In the genomic region with DNA sequence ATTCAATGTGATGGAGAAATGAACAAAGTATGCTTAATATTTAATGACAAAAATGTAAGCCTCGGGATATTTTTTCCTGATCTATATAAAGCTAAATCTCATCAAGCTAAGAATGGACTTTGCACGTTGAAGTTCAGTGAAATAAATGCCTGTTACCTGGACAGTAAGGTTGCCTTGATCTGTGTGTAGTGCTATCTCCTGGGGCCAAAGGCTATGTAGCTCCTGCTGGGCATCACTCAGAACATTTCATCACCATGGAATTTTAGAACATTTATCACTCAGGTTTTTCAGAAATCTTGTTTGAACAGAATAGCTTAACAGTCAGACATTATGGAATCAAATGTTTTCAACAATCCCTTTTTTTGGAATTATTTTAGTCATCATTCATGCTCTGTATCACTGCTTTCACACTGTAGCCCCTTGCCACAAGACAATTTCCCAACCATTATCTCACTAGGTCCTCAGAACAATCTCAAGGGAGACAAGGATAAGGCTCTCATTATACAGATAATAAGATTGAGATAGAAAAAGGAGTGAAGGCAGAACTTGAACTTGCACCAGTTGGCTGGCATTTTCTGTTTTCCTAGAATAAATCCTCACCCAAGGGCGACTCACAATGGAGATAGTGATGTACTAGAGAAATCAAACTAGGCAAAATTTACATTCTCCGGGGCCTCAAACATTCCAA, we compare ENCODE assay signal across 29 cellular contexts. TPM values are rescaled to one million over a fixed set of nuclear protein-coding genes. Genes with fewer than 3 reads are reported as not detected.
A peak's percentile ranks its signal among the peaks of the same experiment; 100 is the strongest.
DNase-seq lines count a peak whose midpoint lies in the region; ATAC-seq and TF ChIP-seq lines count a peak whose summit lies in the region.
"Had no signal": no experiment of that assay in that cellular context is flagged by ENCODE, and none has a peak within 500 bp of the region (broad histone marks: within the 10 kb centered on the region; RNA-seq: fewer than 3 reads in every experiment).

No MANE protein-coding gene starts in this region.

- no peak overlapping the region for H3K27ac ChIP-seq in colonic mucosa
- no peak overlapping the region for H3K27ac ChIP-seq in ovary
- H3K27ac ChIP-seq: BLaER1 had no signal

- no peak overlapping the region for H3K9ac ChIP-seq in colonic mucosa (ENCODE audit: low read depth in 2 of 2, low read length in 2 of 2)
- H3K9ac ChIP-seq: BLaER1 had no signal

- H3K4me1 ChIP-seq in colonic mucosa = no peaks in the 10 kb centered on the region
- H3K4me1 ChIP-seq in ovary (ENCODE audit: insufficient read depth) = no peaks in the 10 kb centered on the region
- H3K4me1 ChIP-seq: BE2C, BLaER1 had no signal

- no peaks in the 10 kb centered on the region for H3K36me3 ChIP-seq in colonic mucosa
- H3K36me3 ChIP-seq in ovary = no peaks in the 10 kb centered on the region
- H3K36me3 ChIP-seq: BE2C, BLaER1 had no signal

- peak overlapping the region in 2 of 3 experiments; percentile 71 to 80 for H3K27ac Mint-ChIP-seq in nephron
- H3K27ac Mint-ChIP-seq: CD4-positive, alpha-beta memory T cell; CD4-positive, CD25-positive, alpha-beta regulatory T cell had no signal

- no peak overlapping the region for H3K4me3 Mint-ChIP-seq in nephron
- H3K4me3 Mint-ChIP-seq: CD14-positive monocyte; CD4-positive, alpha-beta memory T cell; CD4-positive, CD25-positive, alpha-beta regulatory T cell; CD8-positive, alpha-beta memory T cell had no signal

- H3K4me3 ChIP-seq in colonic mucosa (no peak overlapping the region), ovary (no peak overlapping the region)
- H3K4me3 ChIP-seq: BLaER1, GM12878 had no signal

- H3K9me3 ChIP-seq in colonic mucosa (no peaks in the 10 kb centered on the region), ovary (no peaks in the 10 kb centered on the region)
- H3K9me3 ChIP-seq: BE2C, BLaER1 had no signal

- H3K27me3 Mint-ChIP-seq in nephron (ENCODE audit: low read depth) = peaks cover 3% of the 10 kb centered on the region
- H3K27me3 Mint-ChIP-seq: CD4-positive, CD25-positive, alpha-beta regulatory T cell had no signal

- TF ChIP-seq POLR2A in ovary (IDR thresholded peaks at IDR 0.05) = no peak

- peaks cover 4% of the 10 kb centered on the region for H3K36me3 Mint-ChIP-seq in nephron (ENCODE audit: low read depth)
- H3K36me3 Mint-ChIP-seq: CD14-positive monocyte; CD4-positive, alpha-beta memory T cell; CD4-positive, CD25-positive, alpha-beta regulatory T cell; CD8-positive, alpha-beta memory T cell had no signal

- WGBS in ovary, 3 donors = 42 to 73% (median 45%) methylated on average over 4 of the region's 4 CpGs

- TF ChIP-seq EP300 in ovary (IDR thresholded peaks at IDR 0.05) = no peak

- H3K27me3 ChIP-seq in colonic mucosa = no peaks in the 10 kb centered on the region
- H3K27me3 ChIP-seq in ovary = no peaks in the 10 kb centered on the region
- H3K27me3 ChIP-seq: BE2C, BLaER1 had no signal

- intact Hi-C loops in colonic mucosa (cut with DNase I) = no loop called here
- intact Hi-C loops in ovary (cut with DNase I) = no loop called here

- no peaks in the 10 kb centered on the region for H3K4me1 Mint-ChIP-seq in nephron
- H3K4me1 Mint-ChIP-seq: CD4-positive, alpha-beta memory T cell; CD8-positive, alpha-beta memory T cell had no signal

- H3K9me3 Mint-ChIP-seq in nephron = peaks cover 10% of the 10 kb centered on the region

- TF ChIP-seq CTCF in nephron (IDR thresholded peaks at IDR 0.05; ENCODE audit: unreplicated experiment in 3 of 3) (no peak), colonic mucosa (IDR thresholded peaks at IDR 0.05) (no peak), ovary (IDR thresholded peaks at IDR 0.05) (no peak)

- peak; percentile 87 for ATAC-seq in left lobe of liver
- ATAC-seq: GM12878 had no signal

- DNase-seq in AG08395 (ENCODE audit: low spot score) (peak; percentile 2), NCI-H226 (peak; percentile 65), left lobe of liver (ENCODE audit: low spot score) (peak; percentile 52), colonic mucosa (no peak), cerebellum (ENCODE audit: low spot score) (no peak), ovary (no peak), AG20443 (ENCODE audit: low spot score) (no peak)
- DNase-seq: 8988T; ACHN; BE2C; C1 segment of cervical spinal cord; CD4-positive, alpha-beta memory T cell; CD4-positive, CD25-positive, alpha-beta regulatory T cell; CD8-positive, alpha-beta memory T cell; COR-L47; DMS 273 treated with DMSO at 0.1 percent for 48 hours; DMS53; DMS79; DND-41; EL; GDM1 had no signal

RNA-seq across cellular contexts. Expression of a gene that starts 3.7 kb away (rescaled TPM):
- total RNA-seq in left lobe of liver (not detected), colonic mucosa (not detected), cerebellum (not detected), ovary (not detected)
- not detected for polyA plus RNA-seq in ovary
- total RNA-seq: A673; CD4-positive, alpha-beta memory T cell; CD4-positive, CD25-positive, alpha-beta regulatory T cell; CD8-positive, alpha-beta memory T cell; Daoy; G401; GM12878 had no signal
- polyA plus RNA-seq: AG04450; CD14-positive monocyte; CD4-positive, alpha-beta memory T cell; CD4-positive, CD25-positive, alpha-beta regulatory T cell; CD8-positive, alpha-beta memory T cell; GM12878 had no signal

RNA-seq across cellular contexts. Expression of a gene that starts 11.2 kb away (rescaled TPM):
- total RNA-seq in left lobe of liver = not detected
- not detected for total RNA-seq in colonic mucosa
- total RNA-seq in cerebellum = not detected
- not detected for total RNA-seq in ovary
- not detected for polyA plus RNA-seq in ovary
- total RNA-seq: A673; CD4-positive, alpha-beta memory T cell; CD4-positive, CD25-positive, alpha-beta regulatory T cell; CD8-positive, alpha-beta memory T cell; Daoy; G401; GM12878 had no signal
- polyA plus RNA-seq: AG04450; CD14-positive monocyte; CD4-positive, alpha-beta memory T cell; CD4-positive, CD25-positive, alpha-beta regulatory T cell; CD8-positive, alpha-beta memory T cell; GM12878 had no signal

Comparison
In these comparisons a context has a peak if more than half of its experiments do, and no peak if none do; other contexts are left out.
1. DNase-seq: peak in AG08395 (single experiment), NCI-H226 (single experiment) and left lobe of liver (single experiment); none in colonic mucosa (single experiment), cerebellum (single experiment), ovary (0 of 5) and AG20443 (single experiment).